ENCODE assay signal across 1 cellular context in the genomic region with DNA sequence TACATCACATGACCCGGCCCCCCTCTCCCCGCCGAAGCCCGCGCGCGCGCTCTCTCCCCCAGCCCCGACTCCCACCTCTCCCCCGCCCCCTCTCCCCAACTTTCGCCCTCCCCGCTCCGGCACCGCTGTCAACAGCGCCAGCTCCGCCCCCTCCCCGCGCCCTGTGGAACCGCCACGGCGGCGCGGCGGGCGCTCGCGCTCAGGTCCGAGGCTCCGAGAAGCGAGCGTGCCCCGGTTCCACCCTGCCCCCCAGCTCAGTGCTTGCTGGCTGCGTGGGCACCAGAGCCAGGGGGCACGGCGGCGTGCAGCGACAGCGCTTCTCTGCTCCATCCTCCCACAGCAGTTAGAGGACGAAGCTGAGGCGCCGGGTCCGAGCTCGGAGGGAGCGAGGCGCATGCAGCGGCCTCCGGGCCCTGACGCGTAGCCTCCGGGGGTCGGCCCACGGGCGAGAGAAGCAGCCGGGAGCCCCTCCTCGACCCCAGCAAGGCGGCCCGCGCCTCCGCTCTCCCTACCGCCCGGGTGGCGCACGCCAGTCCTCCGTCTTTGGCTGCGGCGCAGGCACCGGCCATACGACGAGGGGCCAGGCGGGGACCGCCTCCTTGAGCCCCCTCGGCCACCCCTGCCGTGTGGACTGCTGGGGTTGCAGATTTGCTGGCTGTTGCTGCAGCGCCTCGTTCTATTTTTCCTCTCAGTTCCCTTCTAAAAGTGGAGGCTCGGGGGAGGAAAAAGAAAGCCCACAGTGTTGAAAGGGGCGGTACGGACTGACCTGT.
TF ChIP-seq lines count a peak whose summit lies in the region.

No MANE protein-coding gene starts in this region.

TF ChIP-seq in GM12878, 131 proteins besides CTCF, POLR2A, EP300 and RAD21 (continued from another document and continues in another):
- TF ChIP-seq, protein P1, sequence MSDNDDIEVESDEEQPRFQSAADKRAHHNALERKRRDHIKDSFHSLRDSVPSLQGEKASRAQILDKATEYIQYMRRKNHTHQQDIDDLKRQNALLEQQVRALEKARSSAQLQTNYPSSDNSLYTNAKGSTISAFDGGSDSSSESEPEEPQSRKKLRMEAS (IDR thresholded peaks at IDR 0.05; ENCODE audit: low read depth, low read length) = no peak; the same call in 1 of the 2 replicates
- no peak for TF ChIP-seq EED (IDR thresholded peaks at IDR 0.05; ENCODE audit: low read depth)
- TF ChIP-seq SMAD1 (IDR thresholded peaks at IDR 0.05; ENCODE audit: low read depth, partially characterized antibody) = no peak
- TF ChIP-seq RUNX3 (IDR thresholded peaks at IDR 0.05; ENCODE audit: low read length) = 0 out of 2 replicates have a peak, but pooled peaks have one; percentile 4
- no peak for TF ChIP-seq ZNF687 (IDR thresholded peaks at IDR 0.05)
- TF ChIP-seq, protein P2, sequence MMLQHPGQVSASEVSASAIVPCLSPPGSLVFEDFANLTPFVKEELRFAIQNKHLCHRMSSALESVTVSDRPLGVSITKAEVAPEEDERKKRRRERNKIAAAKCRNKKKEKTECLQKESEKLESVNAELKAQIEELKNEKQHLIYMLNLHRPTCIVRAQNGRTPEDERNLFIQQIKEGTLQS (IDR thresholded peaks at IDR 0.05; ENCODE audit: borderline replicate concordance, extremely low read depth, low read depth, low read length) = no peak
- no peak for TF ChIP-seq CHD4 (IDR thresholded peaks at IDR 0.05)
- no peak for TF ChIP-seq SREBF1 (IDR thresholded peaks at IDR 0.05; ENCODE audit: low read length)
- peak in 1 of 2 experiments; percentile 21; a peak in 1 of 3 replicates for TF ChIP-seq EGR1 (IDR thresholded peaks at IDR 0.05; ENCODE audit: borderline replicate concordance in 1 of 2, low read depth in 2 of 2, low read length in 2 of 2)
- TF ChIP-seq NBN (IDR thresholded peaks at IDR 0.05) = no peak
- TF ChIP-seq, protein P3, sequence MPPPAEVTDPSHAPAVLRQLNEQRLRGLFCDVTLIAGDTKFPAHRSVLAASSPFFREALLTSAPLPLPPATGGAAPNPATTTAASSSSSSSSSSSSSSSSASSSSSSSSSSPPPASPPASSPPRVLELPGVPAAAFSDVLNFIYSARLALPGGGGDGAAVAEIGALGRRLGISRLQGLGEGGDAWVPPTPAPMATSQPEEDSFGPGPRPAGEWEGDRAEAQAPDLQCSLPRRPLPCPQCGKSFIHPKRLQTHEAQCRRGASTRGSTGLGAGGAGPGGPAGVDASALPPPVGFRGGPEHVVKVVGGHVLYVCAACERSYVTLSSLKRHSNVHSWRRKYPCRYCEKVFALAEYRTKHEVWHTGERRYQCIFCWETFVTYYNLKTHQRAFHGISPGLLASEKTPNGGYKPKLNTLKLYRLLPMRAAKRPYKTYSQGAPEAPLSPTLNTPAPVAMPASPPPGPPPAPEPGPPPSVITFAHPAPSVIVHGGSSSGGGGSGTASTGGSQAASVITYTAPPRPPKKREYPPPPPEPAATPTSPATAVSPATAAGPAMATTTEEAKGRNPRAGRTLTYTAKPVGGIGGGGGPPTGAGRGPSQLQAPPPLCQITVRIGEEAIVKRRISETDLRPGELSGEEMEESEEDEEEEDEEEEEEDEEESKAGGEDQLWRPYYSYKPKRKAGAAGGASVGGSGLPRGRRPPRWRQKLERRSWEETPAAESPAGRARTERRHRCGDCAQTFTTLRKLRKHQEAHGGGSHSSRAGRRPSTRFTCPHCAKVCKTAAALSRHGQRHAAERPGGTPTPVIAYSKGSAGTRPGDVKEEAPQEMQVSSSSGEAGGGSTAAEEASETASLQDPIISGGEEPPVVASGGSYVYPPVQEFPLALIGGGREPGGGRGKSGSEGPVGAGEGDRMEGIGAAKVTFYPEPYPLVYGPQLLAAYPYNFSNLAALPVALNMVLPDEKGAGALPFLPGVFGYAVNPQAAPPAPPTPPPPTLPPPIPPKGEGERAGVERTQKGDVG (CRISPR knock-in tag; IDR thresholded peaks at IDR 0.05) = no peak
- TF ChIP-seq, protein P4, sequence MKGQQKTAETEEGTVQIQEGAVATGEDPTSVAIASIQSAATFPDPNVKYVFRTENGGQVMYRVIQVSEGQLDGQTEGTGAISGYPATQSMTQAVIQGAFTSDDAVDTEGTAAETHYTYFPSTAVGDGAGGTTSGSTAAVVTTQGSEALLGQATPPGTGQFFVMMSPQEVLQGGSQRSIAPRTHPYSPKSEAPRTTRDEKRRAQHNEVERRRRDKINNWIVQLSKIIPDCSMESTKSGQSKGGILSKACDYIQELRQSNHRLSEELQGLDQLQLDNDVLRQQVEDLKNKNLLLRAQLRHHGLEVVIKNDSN (IDR thresholded peaks at IDR 0.05; ENCODE audit: borderline replicate concordance, extremely low read length, insufficient read depth, low read depth, low read length) = no peak
- TF ChIP-seq ZNF274 (IDR thresholded peaks at IDR 0.05; ENCODE audit: insufficient read depth, insufficient read length) = no peak
- no peak for TF ChIP-seq SUZ12 (IDR thresholded peaks at IDR 0.05; ENCODE audit: unreplicated experiment)
- TF ChIP-seq PBX3 (IDR thresholded peaks at IDR 0.05; ENCODE audit: insufficient replicate concordance, low read depth, low read length) = no peak
- TF ChIP-seq ATF7 (IDR thresholded peaks at IDR 0.05; ENCODE audit: low read depth) = no peak
- no peak for TF ChIP-seq PRDM15 (CRISPR knock-in tag; IDR thresholded peaks at IDR 0.05)
- no peak for TF ChIP-seq ZNF622 (IDR thresholded peaks at IDR 0.05)
- no peak for TF ChIP-seq EZH2 (IDR thresholded peaks at IDR 0.05; ENCODE audit: borderline replicate concordance, control insufficient read depth, low read depth, low read length)
- no peak for TF ChIP-seq SRF (IDR thresholded peaks at IDR 0.05; ENCODE audit: low read depth in 2 of 2, low read length in 2 of 2)
- TF ChIP-seq SP1 (IDR thresholded peaks at IDR 0.05; ENCODE audit: low read depth, low read length) = no peak
- TF ChIP-seq CBX5 (IDR thresholded peaks at IDR 0.05; ENCODE audit: low read depth) = no peak
- no peak for TF ChIP-seq WRNIP1 (IDR thresholded peaks at IDR 0.05; ENCODE audit: borderline replicate concordance, low read depth, low read length)
- no peak for TF ChIP-seq BCL3 (IDR thresholded peaks at IDR 0.05; ENCODE audit: borderline replicate concordance, insufficient read depth, low read depth, low read length, poor library complexity, severe bottlenecking)
- no peak for TF ChIP-seq CEBPB (IDR thresholded peaks at IDR 0.05; ENCODE audit: borderline replicate concordance in 1 of 2, low read depth in 2 of 2, low read length in 2 of 2)
- no peak for TF ChIP-seq RELB (IDR thresholded peaks at IDR 0.05; ENCODE audit: low read depth)
- no peak for TF ChIP-seq TARDBP (IDR thresholded peaks at IDR 0.05; ENCODE audit: borderline replicate concordance)
- TF ChIP-seq DPF2 (IDR thresholded peaks at IDR 0.05) = peak; percentile 12; the same call in 1 of the 2 replicates
- peak; percentile 10; the same call in 1 of the 2 replicates for TF ChIP-seq SIN3A (IDR thresholded peaks at IDR 0.05; ENCODE audit: low read depth, low read length)
- no peak for TF ChIP-seq E2F4 (IDR thresholded peaks at IDR 0.05; ENCODE audit: low read depth, low read length)
- no peak for TF ChIP-seq RBBP5 (conservative IDR thresholded peaks at IDR 0.05)
- no peak for TF ChIP-seq SMAD5 (IDR thresholded peaks at IDR 0.05; ENCODE audit: low read depth)
- TF ChIP-seq, protein P5, sequence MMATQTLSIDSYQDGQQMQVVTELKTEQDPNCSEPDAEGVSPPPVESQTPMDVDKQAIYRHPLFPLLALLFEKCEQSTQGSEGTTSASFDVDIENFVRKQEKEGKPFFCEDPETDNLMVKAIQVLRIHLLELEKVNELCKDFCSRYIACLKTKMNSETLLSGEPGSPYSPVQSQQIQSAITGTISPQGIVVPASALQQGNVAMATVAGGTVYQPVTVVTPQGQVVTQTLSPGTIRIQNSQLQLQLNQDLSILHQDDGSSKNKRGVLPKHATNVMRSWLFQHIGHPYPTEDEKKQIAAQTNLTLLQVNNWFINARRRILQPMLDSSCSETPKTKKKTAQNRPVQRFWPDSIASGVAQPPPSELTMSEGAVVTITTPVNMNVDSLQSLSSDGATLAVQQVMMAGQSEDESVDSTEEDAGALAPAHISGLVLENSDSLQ (IDR thresholded peaks at IDR 0.05) = no peak
- TF ChIP-seq JUND (IDR thresholded peaks at IDR 0.05; ENCODE audit: low read depth, low read length) = no peak
- TF ChIP-seq YBX1 (IDR thresholded peaks at IDR 0.05) = no peak
- TF ChIP-seq BCL11A (IDR thresholded peaks at IDR 0.05; ENCODE audit: low read depth, low read length) = no peak
